Comparison of ENCODE assay signal across 8 cellular contexts in genomic region chr12:106246891-106247730, GRCh38. TPM values are rescaled to one million over a fixed set of nuclear protein-coding genes. Genes with fewer than 3 reads are reported as not detected.
A peak's percentile ranks its signal among the peaks of the same experiment; 100 is the strongest.
DNase-seq lines count a peak whose midpoint lies in the region; ATAC-seq and TF ChIP-seq lines count a peak whose summit lies in the region.

No MANE protein-coding gene starts in this region.

- no peak for TF ChIP-seq EP300 in SK-N-SH (IDR thresholded peaks at IDR 0.05; ENCODE audit: borderline replicate concordance in 1 of 2, low read depth in 1 of 2, low read length in 1 of 2)

- ATAC-seq in HG03045 (IDR thresholded peaks at IDR 0.05; ENCODE audit: unreplicated experiment) = peak; percentile 34
- ATAC-seq in GM21576 (IDR thresholded peaks at IDR 0.05; ENCODE audit: unreplicated experiment) = no peak

- H3K27ac ChIP-seq in SK-N-SH (ENCODE audit: low read depth in 2 of 2, low read length in 1 of 2) (peak overlapping the region; percentile 83 to 92), adrenal gland (peak overlapping the region; percentile 74 to 100 (median 97)), left ventricle myocardium inferior (replicated peaks) (peak overlapping the region; percentile 98)

- TF ChIP-seq CTCF in SK-N-SH (IDR thresholded peaks at IDR 0.05) = no peak; the same call in 1 of the 2 replicates
- peak in 2 of 6 experiments; percentile 21 to 32 for TF ChIP-seq CTCF in adrenal gland (IDR thresholded peaks at IDR 0.05)
- TF ChIP-seq CTCF in left ventricle myocardium inferior (IDR thresholded peaks at IDR 0.05; ENCODE audit: borderline replicate concordance) = peak; percentile 38

- peak; percentile 57 for DNase-seq in NCI-H146 (lab: John Stamatoyannopoulos, UW)
- DNase-seq in NCI-H146 treated with DMSO at 0.1 percent for 48 hours (lab: John Stamatoyannopoulos, UW; ENCODE audit: unreplicated experiment) = no peak
- peak; percentile 81 for DNase-seq in SK-N-SH
- peak; percentile 67 to 80 (median 74) for DNase-seq in adrenal gland
- DNase-seq in left ventricle myocardium inferior = peak; percentile 74
- peak; percentile 13 for DNase-seq in pons (ENCODE audit: low spot score)

- intact Hi-C loops in adrenal gland (cut with DNase I) (no loop called here), left ventricle myocardium inferior (cut with micrococcal nuclease) (no loop called here)

- no peaks in the 10 kb centered on the region for H3K9me2 ChIP-seq in SK-N-SH

- no peak for TF ChIP-seq POLR2A in adrenal gland (IDR thresholded peaks at IDR 0.05)

- H3K9me3 ChIP-seq in SK-N-SH (no peaks in the 10 kb centered on the region), adrenal gland (replicated peaks in 1 of 3) (no peaks in the 10 kb centered on the region), left ventricle myocardium inferior (replicated peaks) (no peaks in the 10 kb centered on the region)

- H3K27me3 ChIP-seq in SK-N-SH (ENCODE audit: insufficient read depth) (no peaks in the 10 kb centered on the region), adrenal gland (no peaks in the 10 kb centered on the region), left ventricle myocardium inferior (ENCODE audit: low read depth) (no peaks in the 10 kb centered on the region)

- WGBS in SK-N-SH (ENCODE audit: low lambda C conversion rate) = 4% methylated on average over 39 of the region's 81 CpGs
- WGBS in adrenal gland, 4 donors = 0 to 33% (median 2%) methylated on average over 2 to 81 of the region's 81 CpGs

- H3K36me3 ChIP-seq in SK-N-SH (replicated peaks in 1 of 2; ENCODE audit: control insufficient read depth in 1 of 2, insufficient read depth in 2 of 2, low read length in 1 of 2) (peaks cover 20 to 23% of the 10 kb centered on the region in 2 experiments), adrenal gland (replicated peaks in 1 of 2) (no peaks in the 10 kb centered on the region), left ventricle myocardium inferior (peaks cover 14% of the 10 kb centered on the region)

- peak overlapping the region; percentile 96 for H3K4me2 ChIP-seq in SK-N-SH

- peaks cover 41% of the 10 kb centered on the region for H4K20me1 ChIP-seq in SK-N-SH (ENCODE audit: insufficient read depth)

- peaks cover 14% of the 10 kb centered on the region in 2 experiments; a peak in 3 of 4 replicates for H3K4me1 ChIP-seq in SK-N-SH (ENCODE audit: control insufficient read depth in 1 of 2, insufficient read depth in 2 of 2, low read depth in 1 of 2, low read length in 1 of 2)
- peaks cover 29 to 55% of the 10 kb centered on the region in 2 donors for H3K4me1 ChIP-seq in adrenal gland (replicated peaks in 1 of 2)
- peaks cover 71% of the 10 kb centered on the region for H3K4me1 ChIP-seq in left ventricle myocardium inferior

- H2AFZ ChIP-seq in SK-N-SH (ENCODE audit: low read depth) = no peak overlapping the region

- peaks cover 13% of the 10 kb centered on the region for H3F3A ChIP-seq in SK-N-SH (replicated peaks; ENCODE audit: insufficient read depth)

- H3K9ac ChIP-seq in SK-N-SH = peak overlapping the region; percentile 99

- TF ChIP-seq RAD21 in SK-N-SH (IDR thresholded peaks at IDR 0.05; ENCODE audit: low read length) = no peak

- peaks cover 51% of the 10 kb centered on the region for H3K79me2 ChIP-seq in SK-N-SH (ENCODE audit: insufficient read depth)

- H3K4me3 ChIP-seq in SK-N-SH (ENCODE audit: low read depth in 2 of 2, low read length in 1 of 2) (peak overlapping the region; percentile 90 to 98), adrenal gland (peak overlapping the region; percentile 41 to 99 (median 77)), left ventricle myocardium inferior (peak overlapping the region; percentile 93)

- POLR2A ChIA-PET in SK-N-SH (lab: Yijun Ruan, JAX) = interaction anchor here (1.3 kb wide), 1 partner anchor 11 kb away, joined by 5 read pairs; no protein-coding TSS in a partner anchor

- CTCF ChIA-PET in SK-N-SH (lab: Yijun Ruan, JAX) = interaction anchor here (0.7 to 1.5 kb wide), 3 partner anchors 11 to 20 kb away, joined by 3 to 6 read pairs (median 3); no protein-coding TSS in a partner anchor

TF ChIP-seq in SK-N-SH, 30 proteins besides CTCF, POLR2A, EP300 and RAD21:
- no peak for TF ChIP-seq NFIC (IDR thresholded peaks at IDR 0.05; ENCODE audit: borderline replicate concordance)
- TF ChIP-seq YY1 (IDR thresholded peaks at IDR 0.05; ENCODE audit: low read depth) = no peak
- no peak for TF ChIP-seq GATA2 (CRISPR knock-in tag; IDR thresholded peaks at IDR 0.05)
- no peak for TF ChIP-seq ELF1 (IDR thresholded peaks at IDR 0.05)
- no peak for TF ChIP-seq RXRA (IDR thresholded peaks at IDR 0.05; ENCODE audit: borderline replicate concordance, low read depth)
- TF ChIP-seq RFX5 (IDR thresholded peaks at IDR 0.05; ENCODE audit: low read length) = no peak
- TF ChIP-seq MAX (IDR thresholded peaks at IDR 0.05; ENCODE audit: low read depth) = no peak
- no peak for TF ChIP-seq TCF12 (IDR thresholded peaks at IDR 0.05)
- TF ChIP-seq FOXJ3 (CRISPR knock-in tag; IDR thresholded peaks at IDR 0.05) = 0 out of 2 replicates have a peak, but pooled peaks have one; percentile 17
- TF ChIP-seq FOXM1 (IDR thresholded peaks at IDR 0.05; ENCODE audit: low read depth) = no peak
- TF ChIP-seq, protein P1, sequence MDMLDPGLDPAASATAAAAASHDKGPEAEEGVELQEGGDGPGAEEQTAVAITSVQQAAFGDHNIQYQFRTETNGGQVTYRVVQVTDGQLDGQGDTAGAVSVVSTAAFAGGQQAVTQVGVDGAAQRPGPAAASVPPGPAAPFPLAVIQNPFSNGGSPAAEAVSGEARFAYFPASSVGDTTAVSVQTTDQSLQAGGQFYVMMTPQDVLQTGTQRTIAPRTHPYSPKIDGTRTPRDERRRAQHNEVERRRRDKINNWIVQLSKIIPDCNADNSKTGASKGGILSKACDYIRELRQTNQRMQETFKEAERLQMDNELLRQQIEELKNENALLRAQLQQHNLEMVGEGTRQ (IDR thresholded peaks at IDR 0.05; ENCODE audit: borderline replicate concordance, low read depth, low read length) = no peak
- TF ChIP-seq, protein P2, sequence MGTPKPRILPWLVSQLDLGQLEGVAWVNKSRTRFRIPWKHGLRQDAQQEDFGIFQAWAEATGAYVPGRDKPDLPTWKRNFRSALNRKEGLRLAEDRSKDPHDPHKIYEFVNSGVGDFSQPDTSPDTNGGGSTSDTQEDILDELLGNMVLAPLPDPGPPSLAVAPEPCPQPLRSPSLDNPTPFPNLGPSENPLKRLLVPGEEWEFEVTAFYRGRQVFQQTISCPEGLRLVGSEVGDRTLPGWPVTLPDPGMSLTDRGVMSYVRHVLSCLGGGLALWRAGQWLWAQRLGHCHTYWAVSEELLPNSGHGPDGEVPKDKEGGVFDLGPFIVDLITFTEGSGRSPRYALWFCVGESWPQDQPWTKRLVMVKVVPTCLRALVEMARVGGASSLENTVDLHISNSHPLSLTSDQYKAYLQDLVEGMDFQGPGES (IDR thresholded peaks at IDR 0.05; ENCODE audit: low read depth, low read length) = no peak
- TF ChIP-seq MXI1 (IDR thresholded peaks at IDR 0.05; ENCODE audit: low read depth, low read length) = peak; percentile 35; the same call in 1 of the 2 replicates
- TF ChIP-seq POLR2AphosphoS5 (IDR thresholded peaks at IDR 0.05; ENCODE audit: low read depth, low read length) = no peak
- peak; percentile 36; the same call in 1 of the 2 replicates for TF ChIP-seq NRF1 (IDR thresholded peaks at IDR 0.05; ENCODE audit: low read depth, low read length)
- no peak for TF ChIP-seq REST (IDR thresholded peaks at IDR 0.05; ENCODE audit: low read depth, low read length)
- no peak for TF ChIP-seq GABPA (IDR thresholded peaks at IDR 0.05; ENCODE audit: low read depth)

RNA-seq across cellular contexts. Expression of gene CKAP4, which starts 0.7 kb away (rescaled TPM):
- polyA plus RNA-seq in SK-N-SH (2012; rRNA removed) = 112 and 113 TPM in 2 replicates
- polyA plus RNA-seq in SK-N-SH (2012; cell fraction: cytosol; rRNA removed) = 120 and 133 TPM in 2 replicates
- polyA plus RNA-seq in SK-N-SH (2012; cell fraction: nucleus; rRNA removed) = 79.8 and 105 TPM in 2 replicates
- 100 to 1,000 TPM in 1 of 8 donors, 10 to 100 TPM in 7; 61.5 to 101 (median 91.5) TPM for total RNA-seq in adrenal gland
- 100 to 1,000 TPM in 1 of 3 donors, 10 to 100 TPM in 2; 11.0 to 101 (median 17.6) TPM for polyA plus RNA-seq in adrenal gland
- 51.8 TPM for total RNA-seq in left ventricle myocardium inferior

RNA-seq across cellular contexts. Expression of gene TCP11L2, which starts 55.4 kb away (rescaled TPM):
- polyA plus RNA-seq in SK-N-SH (2012; rRNA removed) (4.0 and 5.5 TPM in 2 replicates), adrenal gland (1 to 10 TPM; 2.3 to 10.0 (median 5.8) TPM)
- 3.2 and 3.8 TPM in 2 replicates for polyA plus RNA-seq in SK-N-SH (2012; cell fraction: cytosol; rRNA removed)
- 6.3 and 11.7 TPM in 2 replicates for polyA plus RNA-seq in SK-N-SH (2012; cell fraction: nucleus; rRNA removed)
- total RNA-seq in adrenal gland (10 to 100 TPM; 13.1 to 70.4 (median 39.4) TPM), left ventricle myocardium inferior (126 TPM)
